ENCODE assay signal across 8 cellular contexts in the genomic region with DNA sequence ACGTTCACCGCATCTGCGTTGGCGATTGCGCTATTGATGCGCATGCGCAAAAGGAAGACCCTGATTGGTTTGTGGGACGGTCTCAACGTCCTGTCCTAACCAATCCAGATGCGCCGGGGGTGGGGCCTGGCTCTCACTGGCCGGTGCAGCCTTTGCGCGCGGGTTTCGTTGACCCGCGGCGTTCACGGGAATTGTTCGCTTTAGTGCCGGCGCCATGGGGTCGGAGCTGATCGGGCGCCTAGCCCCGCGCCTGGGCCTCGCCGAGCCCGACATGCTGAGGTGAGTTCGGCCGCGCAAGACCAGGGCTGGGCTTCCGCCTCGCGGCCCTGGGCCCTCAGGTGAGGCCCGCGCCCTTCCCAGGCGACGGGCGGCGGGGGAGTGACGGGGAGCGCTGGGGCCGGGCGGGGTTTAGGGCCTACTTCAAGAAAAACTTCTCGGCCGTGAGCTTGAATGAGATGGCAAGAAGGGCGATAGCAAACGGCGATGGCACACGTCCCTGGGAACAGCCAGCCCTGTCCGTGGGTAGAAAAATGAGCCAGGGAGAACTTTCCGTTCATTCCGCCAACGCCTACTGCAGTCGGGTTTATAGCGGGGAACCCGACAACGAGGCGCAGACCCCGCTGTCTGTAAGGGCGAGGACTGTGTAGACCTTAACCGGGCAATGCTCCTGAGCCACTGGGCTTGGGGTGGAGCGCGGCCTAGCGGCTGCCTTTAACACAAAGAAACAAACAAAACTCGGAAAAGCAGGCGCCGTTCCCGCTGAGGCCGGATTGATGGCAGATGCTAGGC. TPM values are rescaled to one million over a fixed set of nuclear protein-coding genes. Genes with fewer than 3 reads are reported as not detected.
DNase-seq lines count a peak whose midpoint lies in the region; ATAC-seq and TF ChIP-seq lines count a peak whose summit lies in the region.

A gene with protein sequence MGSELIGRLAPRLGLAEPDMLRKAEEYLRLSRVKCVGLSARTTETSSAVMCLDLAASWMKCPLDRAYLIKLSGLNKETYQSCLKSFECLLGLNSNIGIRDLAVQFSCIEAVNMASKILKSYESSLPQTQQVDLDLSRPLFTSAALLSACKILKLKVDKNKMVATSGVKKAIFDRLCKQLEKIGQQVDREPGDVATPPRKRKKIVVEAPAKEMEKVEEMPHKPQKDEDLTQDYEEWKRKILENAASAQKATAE (plus strand): TSS at position 168 of the 789 bp plus-strand sequence. CDS start 47 bp downstream, at position 215.

- no peaks in the 10 kb centered on the region for H3K36me3 Mint-ChIP-seq in T-helper 17 cell (ENCODE audit: low read depth)

- H3K27ac ChIP-seq in angular gyrus (ENCODE audit: low read depth, low read length) (peak within 1 kb of the TSS; percentile 100), right cardiac atrium (ENCODE audit: low read length) (peak within 1 kb of the TSS; percentile 87), aorta (ENCODE audit: low read depth in 1 of 2, low read length in 2 of 2) (peak within 1 kb of the TSS in 1 of 2 donors; percentile 96)

- DNase-seq in NCI-H146 treated with DMSO at 0.1 percent for 48 hours (lab: John Stamatoyannopoulos, UW; ENCODE audit: unreplicated experiment) (peak; percentile 95), T-helper 17 cell (peak; percentile 92 to 94 (median 93)), right cardiac atrium (peak; percentile 98 to 100 (median 99)), putamen (ENCODE audit: low spot score) (peak; percentile 96), aorta (peak; percentile 99)

- H3K36me3 ChIP-seq in aorta (ENCODE audit: control insufficient read depth in 1 of 2, insufficient read depth in 2 of 2, low read length in 1 of 2) = no peaks in the 10 kb centered on the region

- ATAC-seq in HG02870 (IDR thresholded peaks at IDR 0.05; ENCODE audit: unreplicated experiment) (peak; percentile 75), T-helper 17 cell (peak; percentile 80), right cardiac atrium (peak; percentile 95), aorta (ENCODE audit: low FRiP score) (peak; percentile 97)

- TF ChIP-seq POLR2A in GM15510 (IDR thresholded peaks at IDR 0.05; ENCODE audit: borderline replicate concordance, extremely low read depth, insufficient read length) = peak; percentile 86

- peaks cover 5% of the 10 kb centered on the region for H3K4me1 ChIP-seq in right cardiac atrium (ENCODE audit: control insufficient read depth, insufficient read depth, low read length)
- peaks cover 0 to 2% of the 10 kb centered on the region in 2 donors for H3K4me1 ChIP-seq in aorta (ENCODE audit: control insufficient read depth in 1 of 2, insufficient read depth in 2 of 2, low read length in 2 of 2)

- H3K27ac Mint-ChIP-seq in T-helper 17 cell = no peak within 1 kb of the TSS

- H3K27me3 Mint-ChIP-seq in T-helper 17 cell = no peaks in the 10 kb centered on the region

- H3K9me3 ChIP-seq in T-helper 17 cell (ENCODE audit: control insufficient read depth, low read length, poor library complexity, severe bottlenecking) = no peaks in the 10 kb centered on the region
- H3K9me3 ChIP-seq in right cardiac atrium (ENCODE audit: control insufficient read depth, low read length) = no peaks in the 10 kb centered on the region
- H3K9me3 ChIP-seq in aorta (ENCODE audit: control insufficient read depth, low read length) = no peaks in the 10 kb centered on the region

- peaks cover 21% of the 10 kb centered on the region for H3K4me1 Mint-ChIP-seq in T-helper 17 cell

- H3K4me3 ChIP-seq in right cardiac atrium (ENCODE audit: low read length) = peak within 1 kb of the TSS; percentile 72
- H3K4me3 ChIP-seq in aorta (ENCODE audit: low read length in 2 of 2) = peak within 1 kb of the TSS; percentile 64 to 85

- intact Hi-C loops in right cardiac atrium (cut with DNase I) = loop anchor here in 1 of 4 donors (10.0 kb wide), 1 partner anchor 115 kb away; no protein-coding TSS in a partner anchor
- intact Hi-C loops in aorta (cut with DNase I) = loop anchor here (5.0 to 10.0 kb wide), 4 partner anchors 135 to 283 kb away; a partner anchor contains a TSS

- under 1% methylated on average over 73 of the region's 73 CpGs for WGBS in right cardiac atrium
- 0% methylated on average over 73 of the region's 73 CpGs for WGBS in aorta, 2 donors

- no peak within 1 kb of the TSS for H3K4me3 Mint-ChIP-seq in T-helper 17 cell

- H3K27me3 ChIP-seq in right cardiac atrium (ENCODE audit: control insufficient read depth, insufficient read depth) (no peaks in the 10 kb centered on the region), aorta (ENCODE audit: control insufficient read depth in 1 of 2, insufficient read depth in 2 of 2, low read length in 1 of 2) (no peaks in the 10 kb centered on the region)

RNA-seq across cellular contexts. Expression of the gene that starts here (rescaled TPM):
- 1 to 10 TPM; 4.4 to 7.8 TPM for total RNA-seq in T-helper 17 cell
- 1 to 10 TPM; 2.5 to 7.2 (median 4.6) TPM for total RNA-seq in right cardiac atrium
- polyA plus RNA-seq in right cardiac atrium = 3.1 TPM
- 1 to 10 TPM; 1.6 TPM for total RNA-seq in aorta
- 1 to 10 TPM in 1 of 2 donors, under 1 TPM in 1; 0.31 to 2.3 TPM for polyA plus RNA-seq in aorta
